1 cellular context compared by ENCODE assay signal in genomic region chr12:57049890-57050289, GRCh38.
TF ChIP-seq lines count a peak whose summit lies in the region.

Gene MYO1A, minus strand, starts transcription at chr12:57050129. Its CDS starts 1,806 bp downstream, at chr12:57048323.

TF ChIP-seq in HepG2, 621 proteins besides CTCF, POLR2A, EP300 and RAD21 (continued from another document and continues in another):
- peak; percentile 28; the same call in 1 of the 2 replicates for TF ChIP-seq PATZ1 (CRISPR knock-in tag; IDR thresholded peaks at IDR 0.05)
- TF ChIP-seq ISX (CRISPR knock-in tag; conservative IDR thresholded peaks at IDR 0.05) = no peak
- TF ChIP-seq ATF3 (CRISPR knock-in tag; IDR thresholded peaks at IDR 0.05) = 0 out of 2 replicates have a peak, but pooled peaks have one; percentile 16
- TF ChIP-seq ZBTB20 (CRISPR knock-in tag; IDR thresholded peaks at IDR 0.05; ENCODE audit: borderline replicate concordance, low read depth) = no peak
- TF ChIP-seq KMT2B (CRISPR knock-in tag; IDR thresholded peaks at IDR 0.05) = no peak
- peak; percentile 52; the same call in 1 of the 2 replicates for TF ChIP-seq TFE3 (CRISPR knock-in tag; IDR thresholded peaks at IDR 0.05)
- TF ChIP-seq ZNF331 (CRISPR knock-in tag; IDR thresholded peaks at IDR 0.05) = peak; percentile 39; the same call in 1 of the 2 replicates
- TF ChIP-seq ARID4A (CRISPR knock-in tag; IDR thresholded peaks at IDR 0.05; ENCODE audit: borderline replicate concordance) = peak; percentile 42; the same call in 1 of the 2 replicates
- no peak for TF ChIP-seq YY1 (IDR thresholded peaks at IDR 0.05; ENCODE audit: insufficient read depth, insufficient replicate concordance, low read depth, low read length)
- peak; percentile 37; the same call in 1 of the 2 replicates for TF ChIP-seq PAXIP1 (CRISPR knock-in tag; conservative IDR thresholded peaks at IDR 0.05)
- 0 out of 2 replicates have a peak, but pooled peaks have one; percentile 16 for TF ChIP-seq ZNF574 (CRISPR knock-in tag; IDR thresholded peaks at IDR 0.05)
- no peak for TF ChIP-seq ZNF451 (CRISPR knock-in tag; IDR thresholded peaks at IDR 0.05)
- peak; percentile 7; the same call in 1 of the 2 replicates for TF ChIP-seq GABPB1 (CRISPR knock-in tag; IDR thresholded peaks at IDR 0.05)
- TF ChIP-seq BRF2 (CRISPR knock-in tag; IDR thresholded peaks at IDR 0.05) = no peak
- TF ChIP-seq MIXL1 (CRISPR knock-in tag; IDR thresholded peaks at IDR 0.05) = no peak
- TF ChIP-seq ZSCAN25 (CRISPR knock-in tag; IDR thresholded peaks at IDR 0.05) = no peak
- TF ChIP-seq ZNF563 (CRISPR knock-in tag; IDR thresholded peaks at IDR 0.05) = no peak
- no peak for TF ChIP-seq ZSCAN20 (CRISPR knock-in tag; IDR thresholded peaks at IDR 0.05; ENCODE audit: borderline replicate concordance)
- TF ChIP-seq RAD51 (IDR thresholded peaks at IDR 0.05; ENCODE audit: borderline replicate concordance) = no peak
- no peak for TF ChIP-seq POLR2AphosphoS2 (IDR thresholded peaks at IDR 0.05; ENCODE audit: low read depth, low read length)
- no peak for TF ChIP-seq IRF1 (CRISPR knock-in tag; IDR thresholded peaks at IDR 0.05; ENCODE audit: low read depth)
- no peak for TF ChIP-seq ZBTB14 (CRISPR knock-in tag; IDR thresholded peaks at IDR 0.05)
- TF ChIP-seq AKAP8 (CRISPR knock-in tag; IDR thresholded peaks at IDR 0.05) = no peak
- TF ChIP-seq HOXA3 (CRISPR knock-in tag; IDR thresholded peaks at IDR 0.05) = no peak
- no peak for TF ChIP-seq ZNF580 (CRISPR knock-in tag; IDR thresholded peaks at IDR 0.05; ENCODE audit: borderline replicate concordance, low read depth)
- no peak for TF ChIP-seq PPARG (CRISPR knock-in tag; conservative IDR thresholded peaks at IDR 0.05)
- TF ChIP-seq MLLT10 (CRISPR knock-in tag; IDR thresholded peaks at IDR 0.05) = no peak
- no peak for TF ChIP-seq PRPF4 (IDR thresholded peaks at IDR 0.05; ENCODE audit: low read depth, low read length, poor library complexity, severe bottlenecking)
- TF ChIP-seq E2F5 (CRISPR knock-in tag; conservative IDR thresholded peaks at IDR 0.05) = no peak
- no peak for TF ChIP-seq MATR3 (CRISPR knock-in tag; IDR thresholded peaks at IDR 0.05)
- TF ChIP-seq ZKSCAN5 (CRISPR knock-in tag; IDR thresholded peaks at IDR 0.05) = no peak
- TF ChIP-seq MED13 (CRISPR knock-in tag; IDR thresholded peaks at IDR 0.05) = no peak
- no peak for TF ChIP-seq HCFC1 (IDR thresholded peaks at IDR 0.05; ENCODE audit: low read depth, low read length)
- TF ChIP-seq ZNF615 (CRISPR knock-in tag; IDR thresholded peaks at IDR 0.05; ENCODE audit: borderline replicate concordance) = no peak
- TF ChIP-seq SSRP1 (CRISPR knock-in tag; IDR thresholded peaks at IDR 0.05) = no peak
- TF ChIP-seq ZNF7 (CRISPR knock-in tag; IDR thresholded peaks at IDR 0.05) = peak; percentile 45; the same call in 1 of the 2 replicates
- no peak for TF ChIP-seq POGK (CRISPR knock-in tag; conservative IDR thresholded peaks at IDR 0.05)
